Comparison of ENCODE assay signal across 1 cellular context in genomic region chr6:78363688-78364087, GRCh38.
TF ChIP-seq lines count a peak whose summit lies in the region.

No MANE protein-coding gene starts in this region.

TF ChIP-seq in SK-N-SH treated with all-trans-retinoic acid at 6 μM for 48 hours, 23 proteins besides CTCF, POLR2A, EP300 and RAD21 (continued from another document):
- no peak for TF ChIP-seq TSHZ2 (CRISPR knock-in tag; IDR thresholded peaks at IDR 0.05)
